ENCODE assay signal across 1 cellular context in the genomic region with DNA sequence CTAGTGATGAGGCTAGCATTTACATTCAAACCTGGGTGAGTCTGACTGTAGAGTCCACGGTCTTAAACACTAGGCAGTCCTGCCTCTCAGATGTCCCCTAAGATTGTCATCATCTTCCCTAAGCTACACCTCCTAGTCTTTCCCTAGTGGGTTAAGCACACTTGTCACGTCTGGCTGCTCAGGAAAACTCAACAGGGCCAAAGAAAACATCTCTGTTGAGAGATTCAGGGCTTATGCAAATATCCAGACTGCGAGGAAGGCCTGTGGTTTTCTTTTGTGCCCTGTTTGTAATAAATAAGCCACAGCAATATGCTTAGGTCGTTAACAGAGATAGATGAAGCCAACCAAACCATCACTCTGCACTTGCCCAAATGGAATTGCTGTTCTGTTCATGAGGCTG.
TF ChIP-seq lines count a peak whose summit lies in the region.

No MANE protein-coding gene starts in this region.

TF ChIP-seq in H1, 55 proteins besides CTCF, POLR2A, EP300 and RAD21:
- TF ChIP-seq, protein P1, sequence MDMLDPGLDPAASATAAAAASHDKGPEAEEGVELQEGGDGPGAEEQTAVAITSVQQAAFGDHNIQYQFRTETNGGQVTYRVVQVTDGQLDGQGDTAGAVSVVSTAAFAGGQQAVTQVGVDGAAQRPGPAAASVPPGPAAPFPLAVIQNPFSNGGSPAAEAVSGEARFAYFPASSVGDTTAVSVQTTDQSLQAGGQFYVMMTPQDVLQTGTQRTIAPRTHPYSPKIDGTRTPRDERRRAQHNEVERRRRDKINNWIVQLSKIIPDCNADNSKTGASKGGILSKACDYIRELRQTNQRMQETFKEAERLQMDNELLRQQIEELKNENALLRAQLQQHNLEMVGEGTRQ (IDR thresholded peaks at IDR 0.05; ENCODE audit: low read length) = no peak
- TF ChIP-seq SIRT6 (IDR thresholded peaks at IDR 0.05; ENCODE audit: low read length) (no peak), RBBP5 (IDR thresholded peaks at IDR 0.05; ENCODE audit: borderline replicate concordance, low read depth, low read length) (no peak), TAF7 (optimal IDR thresholded peaks at IDR 0.05; ENCODE audit: borderline replicate concordance, low read depth, low read length) (no peak), SIN3A (conservative IDR thresholded peaks at IDR 0.05 in 1 of 2, IDR thresholded peaks at IDR 0.05 in 1 of 2; ENCODE audit: low read depth in 1 of 2, low read length in 2 of 2) (no peak), TAF1 (IDR thresholded peaks at IDR 0.05; ENCODE audit: low read depth, low read length) (no peak), RNF2 (IDR thresholded peaks at IDR 0.05; ENCODE audit: borderline replicate concordance, low read depth, low read length, missing control alignments, poor library complexity, severe bottlenecking) (no peak), JUND (IDR thresholded peaks at IDR 0.05; ENCODE audit: low read length) (no peak), NANOG (IDR thresholded peaks at IDR 0.05; ENCODE audit: insufficient read depth, low read depth, low read length, poor library complexity, severe bottlenecking) (no peak), FOSL1 (IDR thresholded peaks at IDR 0.05; ENCODE audit: insufficient read depth, low read depth, low read length) (no peak), YY1 (IDR thresholded peaks at IDR 0.05; ENCODE audit: low read depth, low read length) (no peak), CREB1 (IDR thresholded peaks at IDR 0.05) (no peak)
- TF ChIP-seq, protein P2, sequence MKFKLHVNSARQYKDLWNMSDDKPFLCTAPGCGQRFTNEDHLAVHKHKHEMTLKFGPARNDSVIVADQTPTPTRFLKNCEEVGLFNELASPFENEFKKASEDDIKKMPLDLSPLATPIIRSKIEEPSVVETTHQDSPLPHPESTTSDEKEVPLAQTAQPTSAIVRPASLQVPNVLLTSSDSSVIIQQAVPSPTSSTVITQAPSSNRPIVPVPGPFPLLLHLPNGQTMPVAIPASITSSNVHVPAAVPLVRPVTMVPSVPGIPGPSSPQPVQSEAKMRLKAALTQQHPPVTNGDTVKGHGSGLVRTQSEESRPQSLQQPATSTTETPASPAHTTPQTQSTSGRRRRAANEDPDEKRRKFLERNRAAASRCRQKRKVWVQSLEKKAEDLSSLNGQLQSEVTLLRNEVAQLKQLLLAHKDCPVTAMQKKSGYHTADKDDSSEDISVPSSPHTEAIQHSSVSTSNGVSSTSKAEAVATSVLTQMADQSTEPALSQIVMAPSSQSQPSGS (IDR thresholded peaks at IDR 0.05; ENCODE audit: low read length) = no peak
